Comparison of ENCODE assay signal across 8 cellular contexts in the genomic region with DNA sequence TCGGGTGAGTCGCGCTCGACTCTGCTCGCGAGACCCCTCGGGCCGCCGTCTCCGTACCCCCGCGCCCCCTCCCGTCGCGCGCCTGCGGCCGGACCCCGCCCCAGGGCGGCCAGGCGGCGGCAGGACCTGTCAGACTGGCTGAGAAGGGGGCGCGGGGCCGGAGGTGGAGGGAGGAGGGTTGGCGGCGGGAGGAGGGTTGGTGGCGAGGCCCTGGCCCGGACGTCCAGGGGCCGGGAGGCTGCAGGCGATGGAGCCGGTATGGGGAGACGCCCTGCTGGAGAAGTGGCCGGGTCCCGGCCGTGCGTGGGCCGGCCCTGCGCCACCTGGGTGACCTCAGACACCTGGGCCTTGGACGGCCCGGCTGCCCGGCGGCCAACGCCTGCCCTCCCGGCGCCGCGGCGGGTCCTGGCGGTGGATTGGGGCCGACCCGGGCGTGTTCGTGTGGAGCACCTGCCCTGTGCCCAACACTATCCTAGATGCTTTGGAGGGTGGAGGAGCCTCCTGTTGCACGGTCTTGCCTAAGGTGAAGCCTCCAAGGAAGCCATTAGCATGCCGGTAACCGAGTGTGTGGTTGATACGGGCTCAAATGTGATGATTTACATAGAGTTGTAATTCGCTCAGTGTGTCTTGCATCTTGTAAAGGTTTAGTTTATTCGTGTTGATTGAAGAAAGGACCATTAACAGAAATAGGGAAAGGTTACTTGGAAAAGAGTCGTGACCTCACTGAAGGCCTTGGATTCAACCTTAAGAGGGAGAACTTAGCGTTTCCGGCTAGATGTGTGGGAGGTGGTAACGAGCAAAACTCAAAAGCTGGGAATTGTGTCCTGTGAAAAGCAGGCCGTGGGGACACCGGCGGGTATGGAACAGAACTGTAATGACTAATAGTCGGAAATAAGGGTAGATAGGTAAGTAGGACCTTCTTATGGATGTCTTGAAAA. TPM values are rescaled to one million over a fixed set of nuclear protein-coding genes. Genes with fewer than 3 reads are reported as not detected.
DNase-seq lines count a peak whose midpoint lies in the region; ATAC-seq, FAIRE-seq and TF ChIP-seq lines count a peak whose summit lies in the region.

No MANE protein-coding gene starts in this region.

- H3K9me3 Mint-ChIP-seq in CD8-positive, alpha-beta T cell: no peaks in the 10 kb centered on the region
- no peaks in the 10 kb centered on the region for H3K9me3 Mint-ChIP-seq in activated T-cell treated with anti-CD3 and anti-CD28 coated beads, Interleukin-2, amount 50 U/mL, for 4 hours

- POLR2A ChIA-PET in CD8-positive, alpha-beta T cell (lab: Charles Lee): interaction anchor here (1.3 to 4.8 kb wide), 9 partner anchors 13 to 625 kb away, joined by 3 to 131 read pairs (median 16); a partner anchor contains a TSS

- peak overlapping the region; percentile 90 for H3K4me3 Mint-ChIP-seq in CD8-positive, alpha-beta T cell
- peak overlapping the region; percentile 98 for H3K4me3 Mint-ChIP-seq in activated T-cell treated with anti-CD3 and anti-CD28 coated beads, Interleukin-2, amount 50 U/mL, for 4 hours

- H3K4me1 Mint-ChIP-seq in CD8-positive, alpha-beta T cell (ENCODE audit: low read depth): peaks cover 82% of the 10 kb centered on the region
- H3K4me1 Mint-ChIP-seq in activated T-cell treated with anti-CD3 and anti-CD28 coated beads, Interleukin-2, amount 50 U/mL, for 4 hours (ENCODE audit: low read depth): peaks cover 78% of the 10 kb centered on the region

- DNase-seq in CD8-positive, alpha-beta T cell: peak in 5 of 7 experiments; percentile 5 to 58 (median 36)
- peak; percentile 14 for DNase-seq in activated T-cell treated with anti-CD3 and anti-CD28 coated beads, Interleukin-2, amount 50 U/mL, for 4 hours
- no peak for DNase-seq in fibroblast of mammary gland (ENCODE audit: low read depth)
- no peak for DNase-seq in HTR-8/SVneo (ENCODE audit: insufficient read length, low spot score)
- no peak for DNase-seq in HK-2 (ENCODE audit: unreplicated experiment)

- peak overlapping the region; percentile 72 for H3K4me3 ChIP-seq in CD8-positive, alpha-beta T cell (ENCODE audit: low read depth, low read length)
- H3K4me3 ChIP-seq in HUES64 (ENCODE audit: low read length) (peak overlapping the region; percentile 87), fibroblast of mammary gland (ENCODE audit: control insufficient read depth, low read depth, low read length) (peak overlapping the region; percentile 86), neutrophil (ENCODE audit: low read depth in 1 of 2, low read length in 1 of 2) (peak overlapping the region; percentile 90 to 97)

- H3K27me3 Mint-ChIP-seq in CD8-positive, alpha-beta T cell (ENCODE audit: low read depth): no peaks in the 10 kb centered on the region
- H3K27me3 Mint-ChIP-seq in activated T-cell treated with anti-CD3 and anti-CD28 coated beads, Interleukin-2, amount 50 U/mL, for 4 hours (ENCODE audit: low read depth): no peaks in the 10 kb centered on the region

- no peak for FAIRE-seq in HTR-8/SVneo (lab: Jason Lieb, UNC)

- under 1% methylated on average over 69 of the region's 69 CpGs for WGBS in HUES64

- peak overlapping the region; percentile 97 for H3K27ac ChIP-seq in CD8-positive, alpha-beta T cell (ENCODE audit: low read depth, low read length)
- H3K27ac ChIP-seq in HUES64 (ENCODE audit: low read depth, low read length) (peak overlapping the region; percentile 99), neutrophil (peak overlapping the region; percentile 98)

- H3K9me3 ChIP-seq in CD8-positive, alpha-beta T cell (ENCODE audit: low read length): no peaks in the 10 kb centered on the region
- H3K9me3 ChIP-seq in HUES64 (ENCODE audit: insufficient read depth, low read depth, low read length): no peaks in the 10 kb centered on the region
- H3K9me3 ChIP-seq in neutrophil: no peaks in the 10 kb centered on the region

- H3K27me3 ChIP-seq in CD8-positive, alpha-beta T cell (ENCODE audit: insufficient read depth, low read length): no peaks in the 10 kb centered on the region
- no peaks in the 10 kb centered on the region for H3K27me3 ChIP-seq in HUES64 (ENCODE audit: insufficient read depth, low read length)
- H3K27me3 ChIP-seq in neutrophil: no peaks in the 10 kb centered on the region

- H3K4me1 ChIP-seq in CD8-positive, alpha-beta T cell (ENCODE audit: insufficient read depth, low read length): peaks cover 60% of the 10 kb centered on the region
- H3K4me1 ChIP-seq in HUES64 (ENCODE audit: insufficient read depth, low read length) (peaks cover 19% of the 10 kb centered on the region), neutrophil (ENCODE audit: control insufficient read depth in 1 of 2, insufficient read depth in 1 of 2, low read depth in 1 of 2, low read length in 1 of 2) (peaks cover 62 to 63% of the 10 kb centered on the region in 2 experiments)

- peak overlapping the region; percentile 100 for H3K9ac ChIP-seq in HUES64 (ENCODE audit: low read depth, low read length)

- intact Hi-C loops in CD8-positive, alpha-beta T cell (cut with DNase I, micrococcal nuclease): loop anchor here (1.0 to 5.0 kb wide), 10 partner anchors 14 to 1975 kb away; a partner anchor contains a TSS

- CTCF ChIA-PET in CD8-positive, alpha-beta T cell (lab: Charles Lee): interaction anchor here (0.7 to 2.1 kb wide), 5 partner anchors 14 to 404 kb away, joined by 3 to 11 read pairs (median 4); no protein-coding TSS in a partner anchor

- H3K27ac Mint-ChIP-seq in CD8-positive, alpha-beta T cell: peak overlapping the region; percentile 100

- peaks cover 8% of the 10 kb centered on the region for H3K36me3 ChIP-seq in CD8-positive, alpha-beta T cell (ENCODE audit: insufficient read depth, low read length)
- peaks cover 17% of the 10 kb centered on the region for H3K36me3 ChIP-seq in HUES64 (ENCODE audit: insufficient read depth, low read length)
- peaks cover 15% of the 10 kb centered on the region for H3K36me3 ChIP-seq in neutrophil

- TF ChIP-seq CTCF in CD8-positive, alpha-beta T cell (IDR thresholded peaks at IDR 0.05): no peak
- TF ChIP-seq CTCF in fibroblast of mammary gland (conservative IDR thresholded peaks at IDR 0.05; ENCODE audit: control insufficient read depth, insufficient read depth, low read depth, low read length) (no peak), neutrophil (IDR thresholded peaks at IDR 0.05) (no peak)

- ATAC-seq in CD8-positive, alpha-beta T cell: peak; percentile 32
- ATAC-seq in GM21526 (IDR thresholded peaks at IDR 0.05; ENCODE audit: low FRiP score, unreplicated experiment): peak; percentile 32
- peak; percentile 36 to 47 for ATAC-seq in activated T-cell treated with anti-CD3 and anti-CD28 coated beads, Interleukin-2, amount 50 U/mL, for 4 hours

- H3K36me3 Mint-ChIP-seq in CD8-positive, alpha-beta T cell: peaks cover 33% of the 10 kb centered on the region
- peaks cover 19% of the 10 kb centered on the region for H3K36me3 Mint-ChIP-seq in activated T-cell treated with anti-CD3 and anti-CD28 coated beads, Interleukin-2, amount 50 U/mL, for 4 hours (ENCODE audit: insufficient read depth)

RNA-seq across cellular contexts. Expression of a gene that starts 0.6 kb away (rescaled TPM):
- total RNA-seq in CD8-positive, alpha-beta T cell: 100 to 1,000 TPM; 117 to 132 TPM
- polyA plus RNA-seq in HUES64 (2013, experiment 1 of 2): 182 TPM
- polyA plus RNA-seq in HUES64 (2013, experiment 2 of 2): 206 TPM
- 100 to 1,000 TPM; 190 to 203 (median 194) TPM for total RNA-seq in activated T-cell treated with anti-CD3 and anti-CD28 coated beads, Interleukin-2, amount 50 U/mL, for 4 hours

RNA-seq across cellular contexts. Expression of a gene that starts 14.9 kb away (rescaled TPM):
- total RNA-seq in CD8-positive, alpha-beta T cell: 100 to 1,000 TPM; 129 to 137 TPM
- polyA plus RNA-seq in HUES64 (2013, experiment 1 of 2): 274 TPM
- polyA plus RNA-seq in HUES64 (2013, experiment 2 of 2): 298 TPM
- total RNA-seq in activated T-cell treated with anti-CD3 and anti-CD28 coated beads, Interleukin-2, amount 50 U/mL, for 4 hours: 100 to 1,000 TPM; 166 to 171 (median 169) TPM

RNA-seq across cellular contexts. Expression of a gene that starts 42.7 kb away (rescaled TPM):
- total RNA-seq in CD8-positive, alpha-beta T cell: 1 to 10 TPM; 2.7 to 3.3 TPM
- polyA plus RNA-seq in HUES64 (2013, experiment 1 of 2): 0.25 TPM
- 0.32 TPM for polyA plus RNA-seq in HUES64 (2013, experiment 2 of 2)
- under 1 TPM; 0.16 to 0.42 (median 0.25) TPM for total RNA-seq in activated T-cell treated with anti-CD3 and anti-CD28 coated beads, Interleukin-2, amount 50 U/mL, for 4 hours

Comparison
In these comparisons a context has a peak if more than half of its experiments do, and no peak if none do; other contexts are left out.
1. DNase-seq: peak in CD8-positive, alpha-beta T cell (5 of 7) and activated T-cell treated with anti-CD3 and anti-CD28 coated beads, Interleukin-2, amount 50 U/mL, for 4 hours (single experiment); none in fibroblast of mammary gland (single experiment), HTR-8/SVneo (single experiment) and HK-2 (single experiment).
2. Peak in every context shown above with its lines, with median percentiles within 50 percentile points of each other: ATAC-seq, H3K27ac ChIP-seq and H3K4me3 ChIP-seq.